8 cellular contexts compared by ENCODE assay signal in genomic region chr9:125748511-125749099, GRCh38. TPM values are rescaled to one million over a fixed set of nuclear protein-coding genes. Genes with fewer than 3 reads are reported as not detected.
DNase-seq lines count a peak whose midpoint lies in the region; ATAC-seq, FAIRE-seq and TF ChIP-seq lines count a peak whose summit lies in the region.

No MANE protein-coding gene starts in this region.

- peaks cover 7% of the 10 kb centered on the region; the same call in 1 of the 2 replicates for H4K20me1 ChIP-seq in K562 (replicated peaks; ENCODE audit: control insufficient read depth, insufficient read depth, low read length)

- WGBS in K562 (ENCODE audit: insufficient coverage, low coverage, missing lambda C conversion rate): 48% methylated on average over 18 of the region's 29 CpGs

- H3K4me1 ChIP-seq in BE2C (no peaks in the 10 kb centered on the region; the same call in 1 of the 2 replicates), K562 (replicated peaks in 1 of 2; ENCODE audit: control insufficient read depth in 2 of 2, insufficient read depth in 2 of 2, low read length in 2 of 2) (peaks cover 8 to 26% of the 10 kb centered on the region in 2 experiments)

- TF ChIP-seq RAD21 in K562 (CRISPR knock-in tag; conservative IDR thresholded peaks at IDR 0.05 in 1 of 2, IDR thresholded peaks at IDR 0.05 in 1 of 2): no peak

- intact Hi-C loops in K562 (cut with micrococcal nuclease): loop anchor here (5.0 kb wide), 1 partner anchor 41 kb away; the partner anchor contains the start of gene MAPKAP1

- H2AFZ ChIP-seq in K562 (ENCODE audit: low read depth, low read length): peak overlapping the region; percentile 44; the same call in 1 of the 2 replicates

- no peak for TF ChIP-seq EP300 in K562 (IDR thresholded peaks at IDR 0.05; ENCODE audit: low read length)

- peak overlapping the region; percentile 98 for H3K4me3 ChIP-seq in BE2C (ENCODE audit: low read depth, low read length)
- no peak overlapping the region for H3K4me3 ChIP-seq in K562
- H3K4me3 ChIP-seq in kidney epithelial cell (ENCODE audit: low read depth, low read length): peak overlapping the region; percentile 63

- H3K27me3 ChIP-seq in BE2C: no peaks in the 10 kb centered on the region
- H3K27me3 ChIP-seq in K562 (ENCODE audit: control insufficient read depth in 2 of 2, insufficient read depth in 2 of 2, low read length in 2 of 2): peaks cover 30 to 31% of the 10 kb centered on the region in 2 experiments
- H3K27me3 ChIP-seq in kidney epithelial cell (ENCODE audit: control insufficient read depth, insufficient read depth, low read length): no peaks in the 10 kb centered on the region

- H3K79me2 ChIP-seq in K562 (ENCODE audit: control insufficient read depth, insufficient read depth, low read length): no peaks in the 10 kb centered on the region

- peaks cover 34% of the 10 kb centered on the region for H3K36me3 Mint-ChIP-seq in HFFc6 (ENCODE audit: low read depth)

- H3K4me2 ChIP-seq in K562 (ENCODE audit: insufficient read depth, low read length): no peak overlapping the region

- TF ChIP-seq CTCF in BE2C (IDR thresholded peaks at IDR 0.05; ENCODE audit: low read depth, low read length) (no peak), HFFc6 (IDR thresholded peaks at IDR 0.05) (no peak), K562 (IDR thresholded peaks at IDR 0.05 in 2 of 3, conservative IDR thresholded peaks at IDR 0.05 in 1 of 3; ENCODE audit: insufficient read depth in 2 of 3, low read depth in 1 of 3, low read length in 3 of 3) (no peak), kidney epithelial cell (IDR thresholded peaks at IDR 0.05; ENCODE audit: insufficient read depth, low read length, poor library complexity, severe bottlenecking) (no peak)

- POLR2A ChIA-PET in K562 (lab: Yijun Ruan, JAX): interaction anchor here (0.6 to 1.2 kb wide), 2 partner anchors 24 to 191 kb away, joined by 3 read pairs; no protein-coding TSS in a partner anchor

- peak overlapping the region; percentile 91 for H3K4me3 Mint-ChIP-seq in HFFc6

- ATAC-seq in K562: no peak
- ATAC-seq in HG02763 (IDR thresholded peaks at IDR 0.05; ENCODE audit: unreplicated experiment): no peak

- H3K9me3 ChIP-seq in BE2C (no peaks in the 10 kb centered on the region), K562 (replicated peaks; ENCODE audit: control insufficient read depth, insufficient read depth, low read depth, low read length) (no peaks in the 10 kb centered on the region)

- CTCF ChIA-PET in K562 (lab: Yijun Ruan, JAX; ENCODE audit: low intra/inter-chr PET ratio): no interaction called here

- H3K27ac ChIP-seq in K562 (ENCODE audit: extremely low read depth, low read depth, low read length): no peak overlapping the region
- H3K27ac ChIP-seq in substantia nigra (ENCODE audit: low read depth, low read length, poor library complexity, severe bottlenecking): peak overlapping the region; percentile 64

- peak; percentile 14 for DNase-seq in BE2C
- no peak for DNase-seq in HFFc6
- DNase-seq in K562 (ENCODE audit: extremely low read depth in 1 of 4, low spot score in 3 of 4): no peak
- DNase-seq in kidney epithelial cell (ENCODE audit: low read depth): no peak
- DNase-seq in substantia nigra (lab: John Stamatoyannopoulos, UW): peak in 11 of 49 donors; percentile 4 to 59 (median 12)
- no peak for DNase-seq in NCI-H2227 (lab: John Stamatoyannopoulos, UW; ENCODE audit: unreplicated experiment)
- no peak for DNase-seq in KBM-7

- H3K36me3 ChIP-seq in BE2C (peaks cover under 1% of the 10 kb centered on the region), K562 (ENCODE audit: control insufficient read depth, insufficient read depth, low read length) (no peaks in the 10 kb centered on the region), kidney epithelial cell (ENCODE audit: control insufficient read depth, insufficient read depth, low read length) (no peaks in the 10 kb centered on the region)

- peaks cover 72% of the 10 kb centered on the region for H3K4me1 Mint-ChIP-seq in HFFc6 (ENCODE audit: low read depth)

- peak overlapping the region; percentile 91 for H3K27ac Mint-ChIP-seq in HFFc6

- no peak for FAIRE-seq in K562 (lab: Jason Lieb, UNC)

- no peak for TF ChIP-seq POLR2A in K562 (conservative IDR thresholded peaks at IDR 0.05)

- H3K9ac ChIP-seq in K562 (ENCODE audit: insufficient read depth in 1 of 2, low read depth in 2 of 2, low read length in 2 of 2): no peak overlapping the region

- in situ Hi-C loops in K562 (cut with MboI): no loop called here
- in situ Hi-C loops in KBM-7 (cut with MboI; ENCODE audit: low pct_unique_long_range_greater_than_20kb, low sequenced_read_pairs): no loop called here

- H3K9me3 Mint-ChIP-seq in HFFc6: no peaks in the 10 kb centered on the region

- no peaks in the 10 kb centered on the region for H3K9me1 ChIP-seq in K562 (ENCODE audit: control insufficient read depth, insufficient read depth, low read length)

- no TSS peak for BruUV-seq in K562 (replicated peaks; lab: Mats Ljungman, UMichigan)

- peaks cover 3% of the 10 kb centered on the region; the same call in 1 of the 2 replicates for H3K27me3 Mint-ChIP-seq in HFFc6 (ENCODE audit: insufficient read depth)

TF ChIP-seq in K562, 482 proteins besides CTCF, POLR2A, EP300 and RAD21:
- peak; percentile 92 for TF ChIP-seq CBX2 (IDR thresholded peaks at IDR 0.05; ENCODE audit: insufficient read depth, low read length, poor library complexity, severe bottlenecking)
- TF ChIP-seq ZNF778 (CRISPR knock-in tag; IDR thresholded peaks at IDR 0.05): no peak
- TF ChIP-seq ELK3 (CRISPR knock-in tag; IDR thresholded peaks at IDR 0.05): no peak
- TF ChIP-seq CBX8 (IDR thresholded peaks at IDR 0.05; ENCODE audit: borderline replicate concordance, extremely low read depth, low read depth, low read length, poor library complexity, severe bottlenecking): peak; percentile 6
- TF ChIP-seq ELF1 (tag; IDR thresholded peaks at IDR 0.05): no peak
- TF ChIP-seq GTF2A2 (tag; IDR thresholded peaks at IDR 0.05): no peak

RNA-seq across cellular contexts. Expression of gene PBX3, which starts 1.4 kb away (rescaled TPM):
- 37.1 TPM for polyA plus RNA-seq in BE2C (2012; ENCODE audit: insufficient read depth, insufficient read length, low read depth)
- total RNA-seq in HFFc6 (2021; fragmentation: NEBNext Ultra II Directional; extraction: Animal tissue kit (Norgen Biotek cat#: 25700)): 10 to 100 TPM; 32.2 to 44.3 (median 40.3) TPM
- total RNA-seq in K562 (2011; cell fraction: chromatin; rRNA removed; ENCODE audit: low replicate concordance): 2.8 and 5.5 TPM in 2 replicates
- 2.5 and 2.6 TPM in 2 replicates for total RNA-seq in K562 (2011; cell fraction: nucleolus; rRNA removed)
- 4.8 and 8.5 TPM in 2 replicates for total RNA-seq in K562 (2011; cell fraction: nucleoplasm; rRNA removed)
- total RNA-seq in K562 (2014; rRNA removed) (2.9 and 5.8 TPM in 2 replicates), K562 (2014; rRNA removed; fragmentation: Illumina TruSeq; extraction: Trizol) (0.91 and 1.3 TPM in 2 replicates), K562 (2015; rRNA removed; fragmentation: Illumina TruSeq; extraction: Trizol) (0.65 and 0.98 TPM in 2 replicates), K562 (2021) (1.8 and 3.1 TPM in 2 replicates), kidney epithelial cell (10.6 and 11.5 TPM in 2 replicates)
- polyA plus RNA-seq in K562 (2011; rRNA removed) (1.0 and 2.5 TPM in 2 replicates), K562 (2014; fragmentation: Illumina TruSeq; extraction: Trizol) (0.71 and 0.92 TPM in 2 replicates), K562 (2014; fragmentation: Nextera tagmentation; extraction: Ambion mirVana) (under 1 TPM; 0.14 to 0.21 TPM), K562 (2014; rRNA removed) (1.9 and 3.4 TPM in 2 replicates)
- 0.56 and 1.2 TPM in 2 replicates for polyA plus RNA-seq in K562 (2011; cell fraction: cytosol; rRNA removed)
- 1.4 and 3.8 TPM in 2 replicates for polyA plus RNA-seq in K562 (2011; cell fraction: nucleus; rRNA removed)
- 0.91 and 1.1 TPM in 2 replicates for polyA plus RNA-seq in K562 (2012)
- polyA minus RNA-seq in K562 (2011; rRNA and poly(A)+ RNA removed): 2.6 and 4.6 TPM in 2 replicates
- polyA minus RNA-seq in K562 (2011; cell fraction: cytosol; rRNA and poly(A)+ RNA removed): 1.3 TPM in 1 of 2 replicates, not detected in the other
- 9.2 and 13.7 TPM in 2 replicates for polyA minus RNA-seq in K562 (2011; cell fraction: nucleus; rRNA and poly(A)+ RNA removed)

RNA-seq across cellular contexts. Expression of gene MAPKAP1, which starts 41.6 kb away (rescaled TPM):
- polyA plus RNA-seq in BE2C (2012; ENCODE audit: insufficient read depth, insufficient read length, low read depth): 91.0 TPM
- 100 to 1,000 TPM; 115 to 167 (median 130) TPM for total RNA-seq in HFFc6 (2021; fragmentation: NEBNext Ultra II Directional; extraction: Animal tissue kit (Norgen Biotek cat#: 25700))
- total RNA-seq in K562 (2011; cell fraction: chromatin; rRNA removed; ENCODE audit: low replicate concordance): 75.9 and 114 TPM in 2 replicates
- total RNA-seq in K562 (2011; cell fraction: nucleolus; rRNA removed): 32.5 and 42.6 TPM in 2 replicates
- total RNA-seq in K562 (2011; cell fraction: nucleoplasm; rRNA removed): 70.0 and 87.9 TPM in 2 replicates
- total RNA-seq in K562 (2014; rRNA removed) (74.1 and 75.1 TPM in 2 replicates), K562 (2014; rRNA removed; fragmentation: Illumina TruSeq; extraction: Trizol) (55.3 and 59.6 TPM in 2 replicates), K562 (2015; rRNA removed; fragmentation: Illumina TruSeq; extraction: Trizol) (54.7 and 59.2 TPM in 2 replicates), K562 (2021) (68.1 and 74.3 TPM in 2 replicates), kidney epithelial cell (101 and 116 TPM in 2 replicates)
- polyA plus RNA-seq in K562 (2011; rRNA removed) (68.6 and 82.1 TPM in 2 replicates), K562 (2014; fragmentation: Illumina TruSeq; extraction: Trizol) (61.8 and 80.4 TPM in 2 replicates), K562 (2014; fragmentation: Nextera tagmentation; extraction: Ambion mirVana) (1 to 10 TPM; 2.6 to 3.3 TPM), K562 (2014; rRNA removed) (61.1 and 63.8 TPM in 2 replicates)
- 52.1 and 65.5 TPM in 2 replicates for polyA plus RNA-seq in K562 (2011; cell fraction: cytosol; rRNA removed)
- polyA plus RNA-seq in K562 (2011; cell fraction: nucleus; rRNA removed): 57.0 and 69.0 TPM in 2 replicates
- polyA plus RNA-seq in K562 (2012): 50.6 and 60.4 TPM in 2 replicates
- 98.5 and 101 TPM in 2 replicates for polyA minus RNA-seq in K562 (2011; rRNA and poly(A)+ RNA removed)
- polyA minus RNA-seq in K562 (2011; cell fraction: cytosol; rRNA and poly(A)+ RNA removed): 20.9 and 21.3 TPM in 2 replicates
- polyA minus RNA-seq in K562 (2011; cell fraction: nucleus; rRNA and poly(A)+ RNA removed): 42.5 and 52.8 TPM in 2 replicates
